Comparison of ENCODE assay signal across 30 cellular contexts in the genomic region with DNA sequence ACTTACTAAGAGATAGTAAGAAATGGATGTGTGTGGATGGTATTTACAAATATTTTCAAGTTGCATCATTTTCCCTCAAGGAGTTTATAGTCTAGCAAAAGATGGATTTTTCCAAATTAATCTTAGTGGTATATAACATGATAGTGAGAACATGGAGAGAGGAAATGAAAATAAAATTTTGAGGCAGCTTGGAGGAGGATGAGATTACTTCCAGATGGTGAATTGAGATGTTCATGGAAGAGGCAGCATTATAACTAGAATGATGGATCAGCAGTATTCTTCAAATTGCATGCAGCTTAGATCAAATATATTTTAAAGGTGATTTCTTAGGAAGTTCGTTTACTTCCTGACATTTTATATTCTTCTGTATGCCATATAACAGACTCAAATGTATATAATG.
"Had no signal": no experiment of that assay in that cellular context is flagged by ENCODE, and none has a peak within 500 bp of the region (broad histone marks: within the 10 kb centered on the region; RNA-seq: fewer than 3 reads in every experiment).

No MANE protein-coding gene starts in this region.

- H3K4me1 Mint-ChIP-seq: activated B cell treated with CpG ODN at 0.5 μM for 24 hours; activated T-helper 17 cell treated with anti-CD3 and anti-CD28 coated beads, Interleukin-2, amount 50 U/mL, for 72 hours; T-helper 17 cell had no signal

- H3K27me3 Mint-ChIP-seq: activated CD8-positive, alpha-beta T cell treated with anti-CD3 and anti-CD28 coated beads for 36 hours; activated naive CD8-positive, alpha-beta T cell had no signal

- H3K4me3 Mint-ChIP-seq: activated B cell treated with CpG ODN at 0.5 μM for 24 hours; activated CD8-positive, alpha-beta T cell treated with anti-CD3 and anti-CD28 coated beads for 36 hours; activated naive CD8-positive, alpha-beta T cell; activated T-cell treated with anti-CD3 and anti-CD28 coated beads, Interleukin-2, amount 50 U/mL, for 4 hours; activated T-helper 17 cell treated with anti-CD3 and anti-CD28 coated beads, Interleukin-2, amount 50 U/mL, for 72 hours; endodermal cell; T-helper 17 cell; T-helper 2 cell treated with Interferon-gamma antibody and Interleukin-4, amounts not matched to agents 5 μg/mL and 100 μg/mL, for 36 hours had no signal

- H3K9me3 Mint-ChIP-seq: activated B cell treated with CpG ODN at 0.5 μM for 24 hours; activated CD8-positive, alpha-beta T cell treated with anti-CD3 and anti-CD28 coated beads for 36 hours; activated T-cell treated with anti-CD3 and anti-CD28 coated beads, Interleukin-2, amount 50 U/mL, for 4 hours; activated T-helper 17 cell treated with anti-CD3 and anti-CD28 coated beads, Interleukin-2, amount 50 U/mL, for 72 hours; endodermal cell; T-helper 2 cell treated with Interferon-gamma antibody and Interleukin-4, amounts not matched to agents 5 μg/mL and 100 μg/mL, for 36 hours had no signal

- H3K36me3 Mint-ChIP-seq: activated naive CD8-positive, alpha-beta T cell had no signal

- DNase-seq: activated B cell treated with CpG ODN at 0.5 μM for 24 hours; activated CD4-positive, alpha-beta T cell treated with anti-CD3 and anti-CD28 coated beads for 48 hours; activated CD4-positive, alpha-beta T cell treated with anti-CD3 and anti-CD28 coated beads, Interleukin-2, amount 50 U/mL, for 1 hour; activated CD4-positive, alpha-beta T cell treated with anti-CD3 and anti-CD28 coated beads, Interleukin-2, amount 50 U/mL, for 48 hours; activated CD8-positive, alpha-beta memory T cell treated with anti-CD3 and anti-CD28 coated beads for 24 hours; activated CD8-positive, alpha-beta T cell treated with anti-CD3 and anti-CD28 coated beads for 36 hours; activated effector memory CD4-positive, alpha-beta T cell treated with Interleukin-2 at 50 U/mL for 16 hours; activated gamma-delta T cell treated with Interleukin-2 at 50 U/mL for 16 hours; activated naive CD4-positive, alpha-beta T cell treated with anti-CD3 and anti-CD28 coated beads, Interleukin-2, amount 50 U/mL, for 16 hours; activated naive CD4-positive, alpha-beta T cell treated with Interleukin-2 at 50 U/mL for 16 hours; activated T-cell treated with anti-CD3 and anti-CD28 coated beads, Interleukin-2, amount 50 U/mL, for 4 hours; amniotic stem cell; anterior cingulate cortex; brain microvascular endothelial cell; caudate nucleus; cortex of kidney; effector CD8-positive, alpha-beta T cell; endodermal cell; foreskin melanocyte; head of caudate nucleus; T-helper 1 cell; T-helper 17 cell; T1000; WERI-Rb-1 had no signal

- H3K27ac Mint-ChIP-seq: activated B cell treated with CpG ODN at 0.5 μM for 24 hours; activated CD8-positive, alpha-beta T cell treated with anti-CD3 and anti-CD28 coated beads for 36 hours; activated naive CD8-positive, alpha-beta T cell; activated T-helper 17 cell treated with anti-CD3 and anti-CD28 coated beads, Interleukin-2, amount 50 U/mL, for 72 hours; endodermal cell; T-helper 17 cell; T-helper 2 cell treated with Interferon-gamma antibody and Interleukin-4, amounts not matched to agents 5 μg/mL and 100 μg/mL, for 36 hours had no signal

- FAIRE-seq: astrocyte, bronchial epithelial cell, colon had no signal
